ENCODE assay signal across 11 cellular contexts in genomic region chr4:38668203-38668602, GRCh38. TPM values are rescaled to one million over a fixed set of nuclear protein-coding genes. Genes with fewer than 3 reads are reported as not detected.
DNase-seq lines count a peak whose midpoint lies in the region; ATAC-seq and TF ChIP-seq lines count a peak whose summit lies in the region.
"Had no signal": no experiment of that assay in that cellular context is flagged by ENCODE, and none has a peak within 500 bp of the region (broad histone marks: within the 10 kb centered on the region; RNA-seq: fewer than 3 reads in every experiment).

No MANE protein-coding gene starts in this region.

- H3K9ac ChIP-seq in KMS-11 (no peak overlapping the region), muscle layer of colon (ENCODE audit: low read length) (no peak overlapping the region)

- H3K36me3 ChIP-seq in KMS-11 (ENCODE audit: insufficient read depth): no peaks in the 10 kb centered on the region
- no peaks in the 10 kb centered on the region for H3K36me3 ChIP-seq in muscle layer of colon (ENCODE audit: insufficient read depth, low read length)
- no peaks in the 10 kb centered on the region for H3K36me3 ChIP-seq in thyroid gland

- no peak overlapping the region for H2AFZ ChIP-seq in KMS-11 (ENCODE audit: low read depth)

- peaks cover 11% of the 10 kb centered on the region; the same call in 1 of the 2 replicates for H3K79me2 ChIP-seq in KMS-11 (ENCODE audit: insufficient read depth, low read depth)

- 72 to 77% methylated on average over 1 of the region's 1 CpG for WGBS in thyroid gland, 2 donors

- no peak for DNase-seq in coronary artery (ENCODE audit: low spot score)
- DNase-seq in thyroid gland: no peak
- no peak for DNase-seq in DMS53 treated with DMSO at 0.1 percent for 48 hours (lab: John Stamatoyannopoulos, UW; ENCODE audit: unreplicated experiment)
- no peak for DNase-seq in activated naive CD4-positive, alpha-beta T cell treated with Interleukin-2 at 50 U/mL for 16 hours
- DNase-seq: activated B cell treated with CpG ODN at 0.5 μM for 24 hours, DMS79 treated with DMSO at 0.1 percent for 48 hours, NCI-H226, SHP77 treated with DMSO at 0.1 percent for 48 hours had no signal

- ATAC-seq in GM18498 (IDR thresholded peaks at IDR 0.05; ENCODE audit: unreplicated experiment): no peak

- H3K9me3 ChIP-seq in muscle layer of colon (ENCODE audit: low read length) (no peaks in the 10 kb centered on the region), thyroid gland (no peaks in the 10 kb centered on the region)

- H3K4me1 ChIP-seq in KMS-11 (ENCODE audit: low read depth, poor library complexity, severe bottlenecking) (peaks cover 36% of the 10 kb centered on the region), muscle layer of colon (ENCODE audit: insufficient read depth, low read length) (peaks cover 59% of the 10 kb centered on the region), thyroid gland (peaks cover 62 to 65% of the 10 kb centered on the region in 2 donors)

- H3K4me3 ChIP-seq in KMS-11 (IDR thresholded peaks at IDR 0.05; ENCODE audit: insufficient read depth, low read depth, low read length) (no peak overlapping the region), coronary artery (peak overlapping the region; percentile 35), muscle layer of colon (ENCODE audit: low read depth in 1 of 2, low read length in 2 of 2) (no peak overlapping the region), thyroid gland (replicated peaks in 1 of 3) (no peak overlapping the region)

- no peaks in the 10 kb centered on the region for H3K27me3 ChIP-seq in KMS-11 (ENCODE audit: insufficient read depth, low read depth)
- H3K27me3 ChIP-seq in muscle layer of colon (ENCODE audit: control insufficient read depth in 1 of 2, insufficient read depth in 2 of 2, low read length in 2 of 2): no peaks in the 10 kb centered on the region
- H3K27me3 ChIP-seq in thyroid gland: no peaks in the 10 kb centered on the region

- H3K27ac ChIP-seq in KMS-11: no peak overlapping the region
- H3K27ac ChIP-seq in coronary artery: peak overlapping the region; percentile 77 to 96
- H3K27ac ChIP-seq in muscle layer of colon (ENCODE audit: low read depth, low read length): peak overlapping the region; percentile 95
- H3K27ac ChIP-seq in thyroid gland: peak overlapping the region; percentile 97 to 99 (median 99)

- H3K4me2 ChIP-seq in KMS-11: 0 out of 2 replicates have a peak overlapping the region, but pooled peaks have one; percentile 56

- H4K20me1 ChIP-seq in KMS-11 (ENCODE audit: insufficient read depth): no peaks in the 10 kb centered on the region

- intact Hi-C loops in thyroid gland (cut with DNase I): no loop called here

- no peak for TF ChIP-seq POLR2A in thyroid gland (IDR thresholded peaks at IDR 0.05)

- TF ChIP-seq CTCF in KMS-11 (conservative IDR thresholded peaks at IDR 0.05; ENCODE audit: low read depth, low read length): no peak
- no peak for TF ChIP-seq CTCF in coronary artery (IDR thresholded peaks at IDR 0.05)
- TF ChIP-seq CTCF in thyroid gland (IDR thresholded peaks at IDR 0.05): no peak

RNA-seq across cellular contexts. Expression of gene KLF3, which starts 4.2 kb away (rescaled TPM):
- 10 to 100 TPM; 60.4 to 71.2 (median 64.8) TPM for total RNA-seq in thyroid gland
